ENCODE assay signal across 18 cellular contexts in genomic region chr13:39283062-39283461, GRCh38.
A peak's percentile ranks its signal among the peaks of the same experiment; 100 is the strongest.
DNase-seq lines count a peak whose midpoint lies in the region; ATAC-seq, FAIRE-seq and TF ChIP-seq lines count a peak whose summit lies in the region.
"Had no signal": no experiment of that assay in that cellular context is flagged by ENCODE, and none has a peak within 500 bp of the region (broad histone marks: within the 10 kb centered on the region; RNA-seq: fewer than 3 reads in every experiment).

No MANE protein-coding gene starts in this region.

- H3K4me1 ChIP-seq in pancreas (peaks cover 3 to 21% (median 20%) of the 10 kb centered on the region in 3 donors), esophagus squamous epithelium (no peaks in the 10 kb centered on the region)
- H3K4me1 ChIP-seq: BLaER1, suprapubic skin had no signal

- 10 to 13% methylated on average over 1 of the region's 1 CpG for WGBS in pancreas, 2 donors
- 42 to 63% methylated on average over 1 of the region's 1 CpG for WGBS in esophagus squamous epithelium, 2 donors

- no peak for TF ChIP-seq CTCF in pancreas (IDR thresholded peaks at IDR 0.05)
- no peak for TF ChIP-seq CTCF in esophagus squamous epithelium (IDR thresholded peaks at IDR 0.05)

- H3K4me3 ChIP-seq in pancreas, result no peak overlapping the region
- H3K4me3 ChIP-seq in esophagus squamous epithelium, result no peak overlapping the region
- H3K4me3 ChIP-seq: BLaER1, gastroesophageal sphincter, suprapubic skin had no signal

- DNase-seq in pancreas, result no peak
- no peak for DNase-seq in esophagus squamous epithelium (lab: John Stamatoyannopoulos, UW)
- DNase-seq in COR-L47 (lab: John Stamatoyannopoulos, UW), result no peak
- DNase-seq in KG1 (lab: John Stamatoyannopoulos, UW), result no peak
- DNase-seq: activated naive CD4-positive, alpha-beta T cell treated with anti-CD3 and anti-CD28 coated beads for 36 hours; DMS79; NCI-H1105; right cardiac atrium; SHP77 treated with DMSO at 0.1 percent for 48 hours had no signal

- H3K36me3 ChIP-seq in pancreas (no peaks in the 10 kb centered on the region), esophagus squamous epithelium (no peaks in the 10 kb centered on the region)
- H3K36me3 ChIP-seq: BLaER1, gastroesophageal sphincter, suprapubic skin had no signal

- H3K27me3 ChIP-seq in pancreas (no peaks in the 10 kb centered on the region), esophagus squamous epithelium (no peaks in the 10 kb centered on the region)
- H3K27me3 ChIP-seq: BLaER1, gastroesophageal sphincter, suprapubic skin had no signal

- FAIRE-seq in pancreas (lab: Jason Lieb, UNC), result peak; percentile 75
- FAIRE-seq: astrocyte had no signal

- ATAC-seq in GM18867 (IDR thresholded peaks at IDR 0.05; ENCODE audit: unreplicated experiment) (peak; percentile 8), GM21786 (IDR thresholded peaks at IDR 0.05; ENCODE audit: unreplicated experiment) (peak; percentile 36), HG03521 (IDR thresholded peaks at IDR 0.05; ENCODE audit: unreplicated experiment) (peak; percentile 20), pancreas (peak; percentile 60 to 78 (median 76))
- ATAC-seq: activated CD4-positive, CD25-positive, alpha-beta regulatory T cell treated with anti-CD3 and anti-CD28 coated beads, Interleukin-2, amount 50 U/mL, for 24 hours; gastroesophageal sphincter; right cardiac atrium had no signal

- H3K27ac ChIP-seq in pancreas (peak overlapping the region in 2 of 4 donors; percentile 59 to 64), esophagus squamous epithelium (no peak overlapping the region)
- H3K27ac ChIP-seq: BLaER1, epithelial cell of prostate, gastroesophageal sphincter, suprapubic skin had no signal

- intact Hi-C loops in pancreas (cut with DNase I), result no loop called here
- intact Hi-C loops in esophagus squamous epithelium (cut with DNase I), result no loop called here

- H3K9me3 ChIP-seq in pancreas, result no peaks in the 10 kb centered on the region
- no peaks in the 10 kb centered on the region for H3K9me3 ChIP-seq in esophagus squamous epithelium

- TF ChIP-seq POLR2A in esophagus squamous epithelium (IDR thresholded peaks at IDR 0.05), result no peak

Comparison
In these comparisons a context has a peak if more than half of its experiments do, and no peak if none do; other contexts are left out.
1. ATAC-seq: peak in every context shown above with its lines; median percentile 76 in pancreas; 36 in GM21786; 20 in HG03521; 8 in GM18867.